2 cellular contexts compared by ENCODE assay signal in genomic region chr1:2204384-2205190, GRCh38.
TF ChIP-seq lines count a peak whose summit lies in the region.

No MANE protein-coding gene starts in this region.

TF ChIP-seq in K562, 482 proteins besides CTCF, POLR2A, EP300 and RAD21 (continued from another document and continues in another):
- TF ChIP-seq MBD1 (CRISPR knock-in tag; IDR thresholded peaks at IDR 0.05) (no peak), ZNF197 (CRISPR knock-in tag; IDR thresholded peaks at IDR 0.05; ENCODE audit: low read depth) (no peak), MAZ (CRISPR knock-in tag; conservative IDR thresholded peaks at IDR 0.05 in 1 of 2, IDR thresholded peaks at IDR 0.05 in 1 of 2) (peak; percentile 46 to 62; a peak in 3 of 4 replicates), PHTF2 (CRISPR knock-in tag; IDR thresholded peaks at IDR 0.05) (no peak), NRF1 (conservative IDR thresholded peaks at IDR 0.05 in 1 of 2, IDR thresholded peaks at IDR 0.05 in 1 of 2) (0 out of 4 replicates have a peak, but pooled peaks of 1 of the 2 experiments have one; percentile 12), SMARCB1 (IDR thresholded peaks at IDR 0.05; ENCODE audit: insufficient read length, low read depth) (no peak), PTRF (tag; IDR thresholded peaks at IDR 0.05) (no peak), HBP1 (CRISPR knock-in tag; IDR thresholded peaks at IDR 0.05) (no peak), ESRRA (IDR thresholded peaks at IDR 0.05; ENCODE audit: borderline replicate concordance, low read depth) (no peak), TRIM24 (IDR thresholded peaks at IDR 0.05) (no peak), ZC3H11A (IDR thresholded peaks at IDR 0.05; ENCODE audit: low read depth, low read length) (no peak), ATF3 (IDR thresholded peaks at IDR 0.05) (no peak), ATF3 (CRISPR knock-in tag; conservative IDR thresholded peaks at IDR 0.05) (no peak), HNRNPLL (IDR thresholded peaks at IDR 0.05; ENCODE audit: low read depth, low read length, poor library complexity, severe bottlenecking) (peak; percentile 22), GATAD2A (IDR thresholded peaks at IDR 0.05) (no peak), ZBTB34 (CRISPR knock-in tag; IDR thresholded peaks at IDR 0.05) (no peak), ZNF140 (CRISPR knock-in tag; IDR thresholded peaks at IDR 0.05) (no peak), TSC22D4 (tag; IDR thresholded peaks at IDR 0.05) (no peak)

TF ChIP-seq in HEK293T, 16 proteins besides CTCF, POLR2A, EP300 and RAD21 (continued from another document):
- TF ChIP-seq PKNOX1 (IDR thresholded peaks at IDR 0.05) (no peak), FOXK2 (IDR thresholded peaks at IDR 0.05) (no peak), LEF1 (IDR thresholded peaks at IDR 0.05; ENCODE audit: borderline replicate concordance) (no peak), BHLHE40 (IDR thresholded peaks at IDR 0.05; ENCODE audit: borderline replicate concordance) (no peak), SUZ12 (IDR thresholded peaks at IDR 0.05) (no peak), NFRKB (IDR thresholded peaks at IDR 0.05) (no peak)
